1 cellular context compared by ENCODE assay signal in the genomic region with DNA sequence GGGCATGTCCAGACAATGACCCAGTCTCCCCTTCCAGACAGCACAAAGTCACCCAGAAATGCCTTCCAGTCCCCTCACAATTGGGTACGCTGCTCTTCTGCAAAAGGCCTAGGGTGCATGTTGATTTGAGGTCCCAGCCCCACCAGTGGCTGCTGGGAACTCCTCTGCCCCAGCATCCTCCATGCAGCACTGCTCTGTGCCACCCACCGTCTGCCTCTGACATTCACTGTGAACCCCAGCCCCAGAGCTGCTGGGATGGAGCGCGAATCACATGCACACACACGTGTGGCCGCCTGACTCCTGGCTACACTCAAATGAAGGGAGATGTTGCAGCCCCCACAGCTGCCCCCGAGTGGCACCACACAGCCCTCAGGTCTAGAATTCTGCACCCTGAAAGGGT.
TF ChIP-seq lines count a peak whose summit lies in the region.

No MANE protein-coding gene starts in this region.

TF ChIP-seq in IMR-90, 13 proteins besides CTCF, POLR2A, EP300 and RAD21:
- TF ChIP-seq MAFK (IDR thresholded peaks at IDR 0.05; ENCODE audit: low read depth, low read length) (no peak), RFX5 (IDR thresholded peaks at IDR 0.05; ENCODE audit: low read depth, low read length) (no peak), RCOR1 (IDR thresholded peaks at IDR 0.05; ENCODE audit: insufficient replicate concordance, low read length) (no peak), CEBPB (IDR thresholded peaks at IDR 0.05; ENCODE audit: low read depth, low read length) (no peak), SMC3 (IDR thresholded peaks at IDR 0.05; ENCODE audit: low read depth, low read length) (no peak), NFE2L2 (IDR thresholded peaks at IDR 0.05; ENCODE audit: low read depth, low read length) (no peak), FOS (IDR thresholded peaks at IDR 0.05; ENCODE audit: low read depth, low read length) (no peak)
- TF ChIP-seq, protein P1, sequence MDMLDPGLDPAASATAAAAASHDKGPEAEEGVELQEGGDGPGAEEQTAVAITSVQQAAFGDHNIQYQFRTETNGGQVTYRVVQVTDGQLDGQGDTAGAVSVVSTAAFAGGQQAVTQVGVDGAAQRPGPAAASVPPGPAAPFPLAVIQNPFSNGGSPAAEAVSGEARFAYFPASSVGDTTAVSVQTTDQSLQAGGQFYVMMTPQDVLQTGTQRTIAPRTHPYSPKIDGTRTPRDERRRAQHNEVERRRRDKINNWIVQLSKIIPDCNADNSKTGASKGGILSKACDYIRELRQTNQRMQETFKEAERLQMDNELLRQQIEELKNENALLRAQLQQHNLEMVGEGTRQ (IDR thresholded peaks at IDR 0.05; ENCODE audit: low read depth, low read length): no peak
